ENCODE assay signal across 13 cellular contexts in genomic region chr2:33158482-33159003, GRCh38.
DNase-seq lines count a peak whose midpoint lies in the region; ATAC-seq and TF ChIP-seq lines count a peak whose summit lies in the region.
"Had no signal": no experiment of that assay in that cellular context is flagged by ENCODE, and none has a peak within 500 bp of the region (broad histone marks: within the 10 kb centered on the region; RNA-seq: fewer than 3 reads in every experiment).

No MANE protein-coding gene starts in this region.

- peaks cover 94% of the 10 kb centered on the region for H3K79me2 ChIP-seq in GM23248 (ENCODE audit: insufficient read depth)

- no peaks in the 10 kb centered on the region for H3K27me3 ChIP-seq in GM23248 (replicated peaks; ENCODE audit: insufficient read depth)
- no peaks in the 10 kb centered on the region for H3K27me3 ChIP-seq in SJSA1 (replicated peaks)
- no peaks in the 10 kb centered on the region for H3K27me3 ChIP-seq in sigmoid colon
- H3K27me3 ChIP-seq: heart left ventricle had no signal

- H3K27ac Mint-ChIP-seq in activated T-helper 17 cell treated with anti-CD3 and anti-CD28 coated beads, Interleukin-2, amount 50 U/mL, for 72 hours, result no peak overlapping the region
- H3K27ac Mint-ChIP-seq: activated CD8-positive, alpha-beta memory T cell treated with anti-CD3 and anti-CD28 coated beads, Interleukin-2, amount 10 ng/mL, durations not matched to agents 7 days and 5 days had no signal

- H2AFZ ChIP-seq in GM23248, result no peak overlapping the region

- no peak overlapping the region for H3K4me3 Mint-ChIP-seq in activated T-helper 17 cell treated with anti-CD3 and anti-CD28 coated beads, Interleukin-2, amount 50 U/mL, for 72 hours
- H3K4me3 Mint-ChIP-seq: activated CD8-positive, alpha-beta memory T cell treated with anti-CD3 and anti-CD28 coated beads, Interleukin-2, amount 10 ng/mL, durations not matched to agents 7 days and 5 days had no signal

- ATAC-seq in HG02885 (IDR thresholded peaks at IDR 0.05; ENCODE audit: poor library complexity, unreplicated experiment) (no peak), HG03139 (IDR thresholded peaks at IDR 0.05; ENCODE audit: unreplicated experiment) (no peak)
- no peak for ATAC-seq in activated T-helper 17 cell treated with anti-CD3 and anti-CD28 coated beads, Interleukin-2, amount 50 U/mL, for 72 hours (replicated peaks)
- ATAC-seq: activated CD8-positive, alpha-beta memory T cell treated with anti-CD3 and anti-CD28 coated beads, Interleukin-2, amount 10 ng/mL, durations not matched to agents 7 days and 5 days had no signal

- H3K9me2 ChIP-seq in GM23248 (ENCODE audit: insufficient read depth), result no peaks in the 10 kb centered on the region

- H3K9me3 ChIP-seq in GM23248 (ENCODE audit: low read depth) (no peaks in the 10 kb centered on the region), SJSA1 (replicated peaks) (no peaks in the 10 kb centered on the region), sigmoid colon (no peaks in the 10 kb centered on the region)
- H3K9me3 ChIP-seq: heart left ventricle had no signal

- TF ChIP-seq POLR2A in sigmoid colon (IDR thresholded peaks at IDR 0.05), result no peak

- peaks cover 4% of the 10 kb centered on the region for H3K27me3 Mint-ChIP-seq in activated T-helper 17 cell treated with anti-CD3 and anti-CD28 coated beads, Interleukin-2, amount 50 U/mL, for 72 hours

- DNase-seq in GM23248 (peak; percentile 84), SJSA1 (ENCODE audit: low read depth in 1 of 2, low spot score in 2 of 2) (peak in 1 of 2 experiments; percentile 40), fibroblast of mammary gland (ENCODE audit: low read depth) (peak; percentile 64), sigmoid colon (no peak), DMS53 treated with DMSO at 0.1 percent for 48 hours (lab: John Stamatoyannopoulos, UW; ENCODE audit: unreplicated experiment) (no peak)
- DNase-seq: activated CD8-positive, alpha-beta memory T cell treated with anti-CD3 and anti-CD28 coated beads, Interleukin-2, amount 10 ng/mL, durations not matched to agents 7 days and 5 days; central memory CD4-positive, alpha-beta T cell; heart left ventricle; NCI-H1417; stimulated activated naive CD4-positive, alpha-beta T cell treated with Interleukin-2 at 50 U/mL for 16 hours had no signal

- TF ChIP-seq CTCF in fibroblast of mammary gland (conservative IDR thresholded peaks at IDR 0.05; ENCODE audit: control insufficient read depth, insufficient read depth, low read depth, low read length) (no peak), sigmoid colon (IDR thresholded peaks at IDR 0.05) (no peak)

- H3K9me3 Mint-ChIP-seq in activated T-helper 17 cell treated with anti-CD3 and anti-CD28 coated beads, Interleukin-2, amount 50 U/mL, for 72 hours, result no peaks in the 10 kb centered on the region

- intact Hi-C loops in sigmoid colon (cut with DNase I), result no loop called here

- peak; percentile 11 to 98 (median 71) for TF ChIP-seq EP300 in sigmoid colon (IDR thresholded peaks at IDR 0.05)

- in situ Hi-C loops in GM23248 (cut with MboI), result no loop called here

- H3K36me3 ChIP-seq in GM23248 (ENCODE audit: low read depth), result no peaks in the 10 kb centered on the region
- no peaks in the 10 kb centered on the region for H3K36me3 ChIP-seq in SJSA1
- no peaks in the 10 kb centered on the region for H3K36me3 ChIP-seq in sigmoid colon
- H3K36me3 ChIP-seq: heart left ventricle had no signal

- H3K27ac ChIP-seq in GM23248 (peak overlapping the region; percentile 73), SJSA1 (0 out of 2 replicates have a peak overlapping the region, but pooled peaks have one; percentile 17), sigmoid colon (peak overlapping the region; percentile 65 to 87 (median 84))

- H3K4me3 ChIP-seq in GM23248, result peak overlapping the region; percentile 35
- H3K4me3 ChIP-seq in SJSA1, result no peak overlapping the region
- no peak overlapping the region for H3K4me3 ChIP-seq in fibroblast of mammary gland (ENCODE audit: control insufficient read depth, low read depth, low read length)
- no peak overlapping the region for H3K4me3 ChIP-seq in sigmoid colon
- H3K4me3 ChIP-seq: heart left ventricle had no signal

- no peaks in the 10 kb centered on the region for H3K4me1 Mint-ChIP-seq in activated T-helper 17 cell treated with anti-CD3 and anti-CD28 coated beads, Interleukin-2, amount 50 U/mL, for 72 hours
- H3K4me1 Mint-ChIP-seq: activated CD8-positive, alpha-beta memory T cell treated with anti-CD3 and anti-CD28 coated beads, Interleukin-2, amount 10 ng/mL, durations not matched to agents 7 days and 5 days had no signal

- H3K4me1 ChIP-seq in GM23248 (ENCODE audit: insufficient read depth), result peaks cover 31% of the 10 kb centered on the region
- H3K4me1 ChIP-seq in SJSA1 (replicated peaks), result peaks cover 25% of the 10 kb centered on the region
- peaks cover 0 to 45% (median 29%) of the 10 kb centered on the region in 4 donors for H3K4me1 ChIP-seq in sigmoid colon

- H3F3A ChIP-seq in GM23248 (ENCODE audit: insufficient read depth), result peaks cover 33% of the 10 kb centered on the region

- H4K20me1 ChIP-seq in GM23248 (ENCODE audit: insufficient read depth), result no peaks in the 10 kb centered on the region

- H3K36me3 Mint-ChIP-seq in activated T-helper 17 cell treated with anti-CD3 and anti-CD28 coated beads, Interleukin-2, amount 50 U/mL, for 72 hours (ENCODE audit: low read depth), result no peaks in the 10 kb centered on the region
- H3K36me3 Mint-ChIP-seq: activated CD8-positive, alpha-beta memory T cell treated with anti-CD3 and anti-CD28 coated beads, Interleukin-2, amount 10 ng/mL, durations not matched to agents 7 days and 5 days had no signal

- H3K9ac ChIP-seq in GM23248, result peak overlapping the region; percentile 40; the same call in 1 of the 2 replicates

- 32 to 39% methylated on average over 3 of the region's 3 CpGs for WGBS in GM23248 (ENCODE audit: low coverage in 1 of 2, low lambda C conversion rate in 2 of 2, missing lambda C conversion rate in 2 of 2), 2 experiments
- 72 to 85% methylated on average over 3 of the region's 3 CpGs for WGBS in sigmoid colon, 2 donors

- peak overlapping the region; percentile 51 for H3K4me2 ChIP-seq in GM23248 (ENCODE audit: unreplicated experiment)

Comparison
In these comparisons a context has a peak if more than half of its experiments do, and no peak if none do; other contexts are left out.
1. DNase-seq: peak in GM23248 (single experiment) and fibroblast of mammary gland (single experiment); none in sigmoid colon (single experiment) and DMS53 treated with DMSO at 0.1 percent for 48 hours (single experiment).
2. H3K27ac ChIP-seq: peak in every context shown above with its lines; median percentile 84 in sigmoid colon; 73 in GM23248; 17 in SJSA1.